8 cellular contexts compared by ENCODE assay signal in genomic region chr14:52694761-52695480, GRCh38. TPM values are rescaled to one million over a fixed set of nuclear protein-coding genes. Genes with fewer than 3 reads are reported as not detected.
DNase-seq lines count a peak whose midpoint lies in the region; ATAC-seq, FAIRE-seq and TF ChIP-seq lines count a peak whose summit lies in the region.

No MANE protein-coding gene starts in this region.

- intact Hi-C loops in HCT116 (cut with micrococcal nuclease): no loop called here
- intact Hi-C loops in body of pancreas (cut with DNase I): no loop called here

- DNase-seq in GM12891 (ENCODE audit: insufficient read length, low spot score) (peak; percentile 24), HCT116 (ENCODE audit: low read depth, low spot score) (no peak), MM.1S (peak; percentile 70), T-helper 9 cell (peak; percentile 45), body of pancreas (peak; percentile 50 to 59 (median 54)), inferior parietal cortex (ENCODE audit: extremely low spot score) (peak; percentile 36), COLO829 (ENCODE audit: low spot score) (no peak)
- DNase-seq in stimulated activated CD4-positive, alpha-beta T cell treated with anti-CD3 and anti-CD28 coated beads, Interleukin-15, amount 100 ng/mL, for 1 hour (ENCODE audit: low read depth in 1 of 2, low spot score in 1 of 2): peak; percentile 12 to 28

- peaks cover 6% of the 10 kb centered on the region; the same call in 1 of the 2 replicates for H4K20me1 ChIP-seq in HCT116 (ENCODE audit: insufficient read depth)
- no peaks in the 10 kb centered on the region for H4K20me1 ChIP-seq in MM.1S (ENCODE audit: insufficient read depth, low read length)

- no peak overlapping the region for H2AFZ ChIP-seq in HCT116 (ENCODE audit: low read depth, low read length, poor library complexity, severe bottlenecking)
- peak overlapping the region; percentile 61 for H2AFZ ChIP-seq in MM.1S (ENCODE audit: low read length)

- CTCF ChIA-PET in HCT116 (lab: Charles Lee): interaction anchor here (0.7 kb wide), 1 partner anchor 15 kb away, joined by 3 read pairs; no protein-coding TSS in a partner anchor

- H3K27ac ChIP-seq in HCT116 (ENCODE audit: low read depth, low read length) (peak overlapping the region; percentile 93), MM.1S (ENCODE audit: low read length) (peak overlapping the region; percentile 82), body of pancreas (peak overlapping the region; percentile 95 to 99 (median 98))

- H3F3A ChIP-seq in MM.1S (ENCODE audit: insufficient read depth, low read length): peaks cover 5% of the 10 kb centered on the region; the same call in 1 of the 2 replicates

- peak overlapping the region; percentile 97 for H3K9ac ChIP-seq in HCT116 (ENCODE audit: low read length)
- peak overlapping the region; percentile 81 for H3K9ac ChIP-seq in MM.1S (ENCODE audit: low read length)

- H3K4me1 ChIP-seq in HCT116 (ENCODE audit: control insufficient read depth in 1 of 2, insufficient read depth in 2 of 2, low read length in 2 of 2): peaks cover 6 to 36% of the 10 kb centered on the region in 2 experiments
- H3K4me1 ChIP-seq in MM.1S (ENCODE audit: low read length): no peaks in the 10 kb centered on the region
- H3K4me1 ChIP-seq in body of pancreas: peaks cover 54% of the 10 kb centered on the region

- peak overlapping the region; percentile 74 to 94 for H3K4me3 ChIP-seq in HCT116 (replicated peaks in 1 of 2; ENCODE audit: low read depth in 1 of 2, low read length in 2 of 2)
- peak overlapping the region; percentile 94 for H3K4me3 ChIP-seq in MM.1S (ENCODE audit: low read length)
- peak overlapping the region; percentile 69 for H3K4me3 ChIP-seq in body of pancreas

- H3K9me2 ChIP-seq in HCT116 (ENCODE audit: insufficient read depth): no peaks in the 10 kb centered on the region
- no peaks in the 10 kb centered on the region for H3K9me2 ChIP-seq in MM.1S (replicated peaks; ENCODE audit: insufficient read depth, low read length)

- FAIRE-seq in GM12891 (lab: Jason Lieb, UNC): peak; percentile 95

- H3K27me3 ChIP-seq in HCT116 (ENCODE audit: insufficient read depth, low read length): no peaks in the 10 kb centered on the region
- no peaks in the 10 kb centered on the region for H3K27me3 ChIP-seq in MM.1S (replicated peaks; ENCODE audit: insufficient read depth, low read length)
- H3K27me3 ChIP-seq in body of pancreas: no peaks in the 10 kb centered on the region

- POLR2A ChIA-PET in HCT116 (lab: Charles Lee): interaction anchor here (0.6 to 1.0 kb wide), 3 partner anchors 10 to 13 kb away, joined by 3 read pairs; partner anchors contain the start of gene PSMC6

- WGBS in body of pancreas, 2 donors: 0 to 1% methylated on average over 8 to 44 of the region's 46 CpGs

- no TSS peak for BruUV-seq in HCT116 (replicated peaks; lab: Mats Ljungman, UMichigan)

- TF ChIP-seq RAD21 in HCT116 (IDR thresholded peaks at IDR 0.05; ENCODE audit: low read depth): no peak

- TF ChIP-seq POLR2A in GM12891 (IDR thresholded peaks at IDR 0.05; ENCODE audit: low read depth, low read length): 0 out of 2 replicates have a peak, but pooled peaks have one; percentile 51
- no peak for TF ChIP-seq POLR2A in HCT116 (IDR thresholded peaks at IDR 0.05; ENCODE audit: borderline replicate concordance, extremely low read depth, insufficient read depth, insufficient read length)
- TF ChIP-seq POLR2A in body of pancreas (IDR thresholded peaks at IDR 0.05): peak in 1 of 3 donors; percentile 70

- ATAC-seq in HCT116 (peak; percentile 56), body of pancreas (peak; percentile 30)

- RAD21 ChIA-PET in HCT116 (lab: Charles Lee; ENCODE audit: low non-redundant PET in 1 of 2, low total read pairs in 2 of 2, uncharacterized antibody in 2 of 2, unreplicated experiment in 2 of 2): no interaction called here

- no peaks in the 10 kb centered on the region for H3K9me3 ChIP-seq in HCT116 (ENCODE audit: control insufficient read depth in 1 of 2, insufficient read depth in 1 of 2, low read depth in 1 of 2, low read length in 2 of 2)
- H3K9me3 ChIP-seq in MM.1S (replicated peaks; ENCODE audit: insufficient read depth, low read length): no peaks in the 10 kb centered on the region
- H3K9me3 ChIP-seq in body of pancreas: no peaks in the 10 kb centered on the region

- peaks cover 56% of the 10 kb centered on the region for H3K79me2 ChIP-seq in HCT116 (ENCODE audit: insufficient read depth, low read length)
- H3K79me2 ChIP-seq in MM.1S (ENCODE audit: low read length): peaks cover 49% of the 10 kb centered on the region

- H3K4me2 ChIP-seq in HCT116 (ENCODE audit: low read length) (peak overlapping the region; percentile 89), MM.1S (ENCODE audit: low read depth, low read length) (peak overlapping the region; percentile 65)

- no peaks in the 10 kb centered on the region for H3K36me3 ChIP-seq in HCT116 (ENCODE audit: control insufficient read depth in 1 of 2, insufficient read depth in 2 of 2, low read length in 2 of 2)
- H3K36me3 ChIP-seq in MM.1S (replicated peaks; ENCODE audit: insufficient read depth, low read length): no peaks in the 10 kb centered on the region
- no peaks in the 10 kb centered on the region for H3K36me3 ChIP-seq in body of pancreas (replicated peaks in 1 of 2; ENCODE audit: insufficient read depth in 1 of 2, low read depth in 2 of 2)

- TF ChIP-seq CTCF in HCT116 (IDR thresholded peaks at IDR 0.05 in 2 of 3, conservative IDR thresholded peaks at IDR 0.05 in 1 of 3; ENCODE audit: borderline replicate concordance in 1 of 3, insufficient read depth in 1 of 3, low read depth in 2 of 3, low read length in 2 of 3): no peak
- TF ChIP-seq CTCF in MM.1S (IDR thresholded peaks at IDR 0.05; ENCODE audit: low read length): no peak
- TF ChIP-seq CTCF in body of pancreas (IDR thresholded peaks at IDR 0.05): peak in 1 of 7 experiments; percentile 16

TF ChIP-seq in GM12891, 5 proteins besides CTCF, POLR2A, EP300 and RAD21:
- no peak for TF ChIP-seq TAF1 (IDR thresholded peaks at IDR 0.05; ENCODE audit: low read depth, low read length)
- TF ChIP-seq POU2F2 (IDR thresholded peaks at IDR 0.05; ENCODE audit: low read depth, low read length): no peak
- no peak for TF ChIP-seq PAX5 (IDR thresholded peaks at IDR 0.05; ENCODE audit: insufficient read depth, low read length, severe bottlenecking)
- peak; percentile 11; the same call in 1 of the 2 replicates for TF ChIP-seq SPI1 (IDR thresholded peaks at IDR 0.05; ENCODE audit: low read depth, low read length)
- TF ChIP-seq POLR2AphosphoS5 (IDR thresholded peaks at IDR 0.05; ENCODE audit: low read depth, low read length): 0 out of 2 replicates have a peak, but pooled peaks have one; percentile 25

TF ChIP-seq in HCT116, 20 proteins besides CTCF, POLR2A, EP300 and RAD21:
- no peak for TF ChIP-seq ELF1 (IDR thresholded peaks at IDR 0.05; ENCODE audit: borderline replicate concordance, low read depth)
- TF ChIP-seq CBX3 (IDR thresholded peaks at IDR 0.05; ENCODE audit: low read depth): 0 out of 2 replicates have a peak, but pooled peaks have one; percentile 2
- peak; percentile 36; the same call in 1 of the 2 replicates for TF ChIP-seq MAX (IDR thresholded peaks at IDR 0.05)

RNA-seq across cellular contexts. Expression of gene ERO1A, which starts 0.4 kb away (rescaled TPM):
- polyA plus RNA-seq in GM12891 (2012; ENCODE audit: low read depth, missing spikeins): 26.7 TPM
- total RNA-seq in HCT116 (2021; ENCODE audit: unreplicated experiment) (118 TPM), body of pancreas (10 to 100 TPM; 30.9 to 42.5 TPM)
- polyA plus RNA-seq in HCT116 (2012): 59.3 and 66.0 TPM in 2 replicates

RNA-seq across cellular contexts. Expression of gene PSMC6, which starts 12.1 kb away (rescaled TPM):
- polyA plus RNA-seq in GM12891 (2012; ENCODE audit: low read depth, missing spikeins): 57.4 TPM
- total RNA-seq in HCT116 (2021; ENCODE audit: unreplicated experiment) (71.7 TPM), body of pancreas (10 to 100 TPM; 37.2 to 66.7 TPM)
- polyA plus RNA-seq in HCT116 (2012): 27.7 and 39.8 TPM in 2 replicates

RNA-seq across cellular contexts. Expression of gene STYX, which starts 35.0 kb away (rescaled TPM):
- 4.3 TPM for polyA plus RNA-seq in GM12891 (2012; ENCODE audit: low read depth, missing spikeins)
- total RNA-seq in HCT116 (2021; ENCODE audit: unreplicated experiment): 16.3 TPM
- polyA plus RNA-seq in HCT116 (2012): 3.4 and 4.5 TPM in 2 replicates
- total RNA-seq in body of pancreas: 10 to 100 TPM in 1 of 2 donors, 1 to 10 TPM in 1; 5.6 to 11.4 TPM

Comparison
In these comparisons a context has a peak if more than half of its experiments do, and no peak if none do; other contexts are left out.
1. DNase-seq: peak in GM12891 (single experiment), MM.1S (single experiment), T-helper 9 cell (single experiment), body of pancreas (4 of 4), inferior parietal cortex (single experiment) and stimulated activated CD4-positive, alpha-beta T cell treated with anti-CD3 and anti-CD28 coated beads, Interleukin-15, amount 100 ng/mL, for 1 hour (2 of 2); none in HCT116 (single experiment) and COLO829 (single experiment).
2. Peak in every context shown above with its lines, with median percentiles within 50 percentile points of each other: H3K27ac ChIP-seq and H3K4me3 ChIP-seq.